Comparison of ENCODE assay signal across 17 cellular contexts in genomic region chr14:57382283-57382682, GRCh38. TPM values are rescaled to one million over a fixed set of nuclear protein-coding genes. Genes with fewer than 3 reads are reported as not detected.
A peak's percentile ranks its signal among the peaks of the same experiment; 100 is the strongest.
DNase-seq lines count a peak whose midpoint lies in the region; ATAC-seq, FAIRE-seq and TF ChIP-seq lines count a peak whose summit lies in the region.
"Had no signal": no experiment of that assay in that cellular context is flagged by ENCODE, and none has a peak within 500 bp of the region (broad histone marks: within the 10 kb centered on the region; RNA-seq: fewer than 3 reads in every experiment).

No MANE protein-coding gene starts in this region.

- no peaks in the 10 kb centered on the region for H3K79me2 ChIP-seq in K562 (ENCODE audit: control insufficient read depth, insufficient read depth, low read length)
- H3K79me2 ChIP-seq in keratinocyte (ENCODE audit: control insufficient read depth, insufficient read depth, low read length), result no peaks in the 10 kb centered on the region

- no peak for TF ChIP-seq POLR2A in K562 (conservative IDR thresholded peaks at IDR 0.05)

- 0% methylated on average over 2 of the region's 2 CpGs for WGBS in K562 (ENCODE audit: insufficient coverage, low coverage, missing lambda C conversion rate)

- TF ChIP-seq CTCF in K562 (IDR thresholded peaks at IDR 0.05 in 2 of 3, conservative IDR thresholded peaks at IDR 0.05 in 1 of 3; ENCODE audit: insufficient read depth in 2 of 3, low read depth in 1 of 3, low read length in 3 of 3), result no peak
- no peak for TF ChIP-seq CTCF in keratinocyte (optimal IDR thresholded peaks at IDR 0.05 in 1 of 3, IDR thresholded peaks at IDR 0.05 in 1 of 3, conservative IDR thresholded peaks at IDR 0.05 in 1 of 3; ENCODE audit: extremely low read depth in 1 of 3, insufficient read depth in 2 of 3, low read length in 3 of 3)

- H3K9ac ChIP-seq in K562 (ENCODE audit: insufficient read depth in 1 of 2, low read depth in 2 of 2, low read length in 2 of 2) (no peak overlapping the region), keratinocyte (ENCODE audit: control insufficient read depth, extremely low read depth, insufficient read depth, low read length) (no peak overlapping the region)

- H3K4me3 ChIP-seq in K562 (no peak overlapping the region), keratinocyte (ENCODE audit: control insufficient read depth in 2 of 3, extremely low read depth in 1 of 3, insufficient read depth in 2 of 3, low read depth in 1 of 3, low read length in 3 of 3) (no peak overlapping the region)
- H3K4me3 ChIP-seq: HAP-1, psoas muscle, testis had no signal

- H3K4me1 Mint-ChIP-seq in naive thymus-derived CD8-positive, alpha-beta T cell, result no peaks in the 10 kb centered on the region
- H3K4me1 Mint-ChIP-seq: CD4-positive, CD25-positive, alpha-beta regulatory T cell had no signal

- H3K4me3 Mint-ChIP-seq in naive thymus-derived CD8-positive, alpha-beta T cell, result no peak overlapping the region
- H3K4me3 Mint-ChIP-seq: CD4-positive, CD25-positive, alpha-beta regulatory T cell; memory B cell had no signal

- H3K4me1 ChIP-seq in K562 (replicated peaks in 1 of 2; ENCODE audit: control insufficient read depth in 2 of 2, insufficient read depth in 2 of 2, low read length in 2 of 2) (no peaks in the 10 kb centered on the region; a peak in 1 of 5 replicates), keratinocyte (ENCODE audit: control insufficient read depth, extremely low read depth, insufficient read depth, low read length) (peaks cover 11% of the 10 kb centered on the region)
- H3K4me1 ChIP-seq: psoas muscle, testis had no signal

- H3K27me3 ChIP-seq in K562 (ENCODE audit: control insufficient read depth in 2 of 2, insufficient read depth in 2 of 2, low read length in 2 of 2), result no peaks in the 10 kb centered on the region
- H3K27me3 ChIP-seq in keratinocyte (ENCODE audit: control insufficient read depth, extremely low read depth, insufficient read depth, low read length), result no peaks in the 10 kb centered on the region
- H3K27me3 ChIP-seq: testis had no signal

- H3K9me3 Mint-ChIP-seq in naive thymus-derived CD8-positive, alpha-beta T cell, result no peaks in the 10 kb centered on the region

- in situ Hi-C loops in K562 (cut with MboI), result no loop called here

- no peak for TF ChIP-seq RAD21 in K562 (CRISPR knock-in tag; conservative IDR thresholded peaks at IDR 0.05 in 1 of 2, IDR thresholded peaks at IDR 0.05 in 1 of 2)

- peaks cover 0 to 3% (median 2%) of the 10 kb centered on the region in 5 donors for H3K27me3 Mint-ChIP-seq in naive thymus-derived CD8-positive, alpha-beta T cell

- H3K36me3 ChIP-seq in K562 (ENCODE audit: control insufficient read depth, insufficient read depth, low read length) (no peaks in the 10 kb centered on the region), keratinocyte (ENCODE audit: control insufficient read depth in 2 of 2, extremely low read depth in 1 of 2, insufficient read depth in 2 of 2, low read length in 2 of 2) (no peaks in the 10 kb centered on the region)
- H3K36me3 ChIP-seq: HAP-1 had no signal

- ATAC-seq in K562, result no peak
- no peak for ATAC-seq in naive thymus-derived CD8-positive, alpha-beta T cell

- no TSS peak for BruUV-seq in K562 (replicated peaks; lab: Mats Ljungman, UMichigan)

- FAIRE-seq in HTR-8/SVneo (lab: Jason Lieb, UNC) (peak; percentile 100), K562 (lab: Jason Lieb, UNC) (no peak), keratinocyte (lab: Jason Lieb, UNC) (peak; percentile 90)

- H2AFZ ChIP-seq in K562 (ENCODE audit: low read depth, low read length) (no peak overlapping the region), keratinocyte (ENCODE audit: control insufficient read depth, low read length) (no peak overlapping the region)

- H3K27ac ChIP-seq in K562 (ENCODE audit: extremely low read depth, low read depth, low read length) (no peak overlapping the region), keratinocyte (ENCODE audit: control insufficient read depth, insufficient read depth, low read length) (no peak overlapping the region)
- H3K27ac ChIP-seq: psoas muscle, testis had no signal

- H4K20me1 ChIP-seq in K562 (replicated peaks; ENCODE audit: control insufficient read depth, insufficient read depth, low read length), result no peaks in the 10 kb centered on the region
- no peaks in the 10 kb centered on the region for H4K20me1 ChIP-seq in keratinocyte (ENCODE audit: control insufficient read depth, extremely low read depth, insufficient read depth, low read length)

- H3K4me2 ChIP-seq in K562 (ENCODE audit: insufficient read depth, low read length) (no peak overlapping the region), keratinocyte (ENCODE audit: control insufficient read depth, extremely low read depth, insufficient read depth, low read depth, low read length) (peak overlapping the region; percentile 44)

- no peaks in the 10 kb centered on the region for H3K9me3 ChIP-seq in K562 (replicated peaks; ENCODE audit: control insufficient read depth, insufficient read depth, low read depth, low read length)
- no peaks in the 10 kb centered on the region for H3K9me3 ChIP-seq in keratinocyte (ENCODE audit: control insufficient read depth, low read depth, low read length)
- H3K9me3 ChIP-seq: HAP-1, psoas muscle, testis had no signal

- CTCF ChIA-PET in K562 (lab: Yijun Ruan, JAX; ENCODE audit: low intra/inter-chr PET ratio), result no interaction called here

- no peaks in the 10 kb centered on the region for H3K9me1 ChIP-seq in K562 (ENCODE audit: control insufficient read depth, insufficient read depth, low read length)
- H3K9me1 ChIP-seq in keratinocyte (ENCODE audit: control insufficient read depth, extremely low read depth, insufficient read depth, low read length), result no peaks in the 10 kb centered on the region

- H3K36me3 Mint-ChIP-seq in naive thymus-derived CD8-positive, alpha-beta T cell, result no peaks in the 10 kb centered on the region
- H3K36me3 Mint-ChIP-seq: CD4-positive, CD25-positive, alpha-beta regulatory T cell; memory B cell had no signal

- H3K27ac Mint-ChIP-seq in naive thymus-derived CD8-positive, alpha-beta T cell, result no peak overlapping the region
- H3K27ac Mint-ChIP-seq: CD4-positive, CD25-positive, alpha-beta regulatory T cell; memory B cell had no signal

- DNase-seq in AG08396 (ENCODE audit: low spot score), result peak; percentile 34
- peak; percentile 51 for DNase-seq in HTR-8/SVneo (ENCODE audit: insufficient read length, low spot score)
- DNase-seq in K562 (ENCODE audit: extremely low read depth in 1 of 4, low spot score in 3 of 4), result no peak
- peak; percentile 48 for DNase-seq in keratinocyte (ENCODE audit: low read depth, low spot score)
- DNase-seq in activated naive CD4-positive, alpha-beta T cell treated with anti-CD3 and anti-CD28 coated beads, Interleukin-2, amount 50 U/mL, for 16 hours, result no peak
- no peak for DNase-seq in NCI-H526 (lab: John Stamatoyannopoulos, UW)
- DNase-seq in cerebellar nuclear complex (lab: John Stamatoyannopoulos, UW), result no peak
- DNase-seq in naive thymus-derived CD8-positive, alpha-beta T cell, result no peak
- DNase-seq: activated CD4-positive, alpha-beta T cell treated with anti-CD3 and anti-CD28 coated beads, Interleukin-2, amount 50 U/mL, for 1 hour; activated effector memory CD4-positive, alpha-beta T cell treated with Interleukin-2 at 50 U/mL for 16 hours; CD4-positive, CD25-positive, alpha-beta regulatory T cell; head of caudate nucleus; NCI-H510A treated with DMSO at 0.1 percent for 48 hours; psoas muscle; testis had no signal

- dilution Hi-C loops in keratinocyte (cut with MboI; ENCODE audit: extremely low pct_ligation_motif_present, low sequenced_read_pairs), result no loop called here

- POLR2A ChIA-PET in K562 (lab: Yijun Ruan, JAX), result no interaction called here
- POLR2A ChIA-PET in naive thymus-derived CD8-positive, alpha-beta T cell (lab: Charles Lee), result no interaction called here

- no peak for TF ChIP-seq EP300 in K562 (IDR thresholded peaks at IDR 0.05; ENCODE audit: low read length)

- intact Hi-C loops in K562 (cut with micrococcal nuclease), result no loop called here

TF ChIP-seq in K562, 482 proteins besides CTCF, POLR2A, EP300 and RAD21 (continues in another document):
- TF ChIP-seq ZNF197 (CRISPR knock-in tag; IDR thresholded peaks at IDR 0.05; ENCODE audit: low read depth) (no peak), ZNF354B (CRISPR knock-in tag; IDR thresholded peaks at IDR 0.05) (no peak), FOSL1 (tag; conservative IDR thresholded peaks at IDR 0.05) (peak; percentile 63)

RNA-seq across cellular contexts. Expression of gene NAA30, which starts 8.1 kb away (rescaled TPM):
- total RNA-seq in K562 (2011; cell fraction: chromatin; rRNA removed; ENCODE audit: low replicate concordance), result 4.2 and 10.9 TPM in 2 replicates
- total RNA-seq in K562 (2011; cell fraction: nucleolus; rRNA removed), result 1.8 and 2.1 TPM in 2 replicates
- 4.4 and 7.6 TPM in 2 replicates for total RNA-seq in K562 (2011; cell fraction: nucleoplasm; rRNA removed)
- 4.2 and 4.4 TPM in 2 replicates for total RNA-seq in K562 (2014; rRNA removed)
- total RNA-seq in K562 (2014; rRNA removed; fragmentation: Illumina TruSeq; extraction: Trizol), result 7.7 and 9.4 TPM in 2 replicates
- total RNA-seq in K562 (2015; rRNA removed; fragmentation: Illumina TruSeq; extraction: Trizol), result 7.1 and 8.0 TPM in 2 replicates
- total RNA-seq in K562 (2021), result 7.9 and 8.3 TPM in 2 replicates
- polyA plus RNA-seq in K562 (2011; rRNA removed), result 7.7 and 9.3 TPM in 2 replicates
- polyA plus RNA-seq in K562 (2011; cell fraction: cytosol; rRNA removed), result 1.5 and 2.8 TPM in 2 replicates
- 3.0 and 4.7 TPM in 2 replicates for polyA plus RNA-seq in K562 (2011; cell fraction: nucleus; rRNA removed)
- 4.4 and 4.6 TPM in 2 replicates for polyA plus RNA-seq in K562 (2012)
- 4.9 and 6.9 TPM in 2 replicates for polyA plus RNA-seq in K562 (2014; fragmentation: Illumina TruSeq; extraction: Trizol)
- polyA plus RNA-seq in K562 (2014; fragmentation: Nextera tagmentation; extraction: Ambion mirVana), result 1 to 10 TPM; 2.2 to 4.0 TPM
- 2.2 and 2.7 TPM in 2 replicates for polyA plus RNA-seq in K562 (2014; rRNA removed)
- polyA minus RNA-seq in K562 (2011; rRNA and poly(A)+ RNA removed), result 11.0 and 13.4 TPM in 2 replicates
- 5.0 and 5.6 TPM in 2 replicates for polyA minus RNA-seq in K562 (2011; cell fraction: cytosol; rRNA and poly(A)+ RNA removed)
- polyA minus RNA-seq in K562 (2011; cell fraction: nucleus; rRNA and poly(A)+ RNA removed), result 2.8 and 3.9 TPM in 2 replicates
- 8.1 to 19.4 TPM (median 13.4 TPM) in 3 replicates for polyA plus RNA-seq in keratinocyte
- polyA plus RNA-seq in keratinocyte (2011; ENCODE audit: low read depth), result 3.8 TPM
- polyA plus RNA-seq in keratinocyte (2011; cell fraction: cytosol; rRNA removed), result 7.2 and 14.0 TPM in 2 replicates
- polyA plus RNA-seq in keratinocyte (2011; cell fraction: nucleus; rRNA removed), result 6.0 and 9.1 TPM in 2 replicates
- polyA plus RNA-seq in keratinocyte (2012; ENCODE audit: low replicate concordance), result 13.6 and 13.7 TPM in 2 replicates
- 5.2 to 18.2 TPM (median 15.6 TPM) in 3 replicates for polyA minus RNA-seq in keratinocyte
- polyA minus RNA-seq in keratinocyte (2011; cell fraction: cytosol; rRNA and poly(A)+ RNA removed), result 9.6 TPM
- polyA minus RNA-seq in keratinocyte (2011; cell fraction: nucleus; rRNA and poly(A)+ RNA removed), result 7.6 and 16.7 TPM in 2 replicates
- 10 to 100 TPM; 18.6 to 18.8 TPM for total RNA-seq in naive thymus-derived CD8-positive, alpha-beta T cell
- polyA plus RNA-seq in naive thymus-derived CD8-positive, alpha-beta T cell, result 10 to 100 TPM in 1 of 3 donors, 1 to 10 TPM in 2; 6.9 to 12.3 (median 7.8) TPM

Comparison
In these comparisons a context has a peak if more than half of its experiments do, and no peak if none do; other contexts are left out.
1. DNase-seq: peak in AG08396 (single experiment), HTR-8/SVneo (single experiment) and keratinocyte (single experiment); none in K562 (0 of 4), activated naive CD4-positive, alpha-beta T cell treated with anti-CD3 and anti-CD28 coated beads, Interleukin-2, amount 50 U/mL, for 16 hours (single experiment), NCI-H526 (0 of 2), cerebellar nuclear complex (0 of 2) and naive thymus-derived CD8-positive, alpha-beta T cell (0 of 10).